8 cellular contexts compared by ENCODE assay signal in the genomic region with DNA sequence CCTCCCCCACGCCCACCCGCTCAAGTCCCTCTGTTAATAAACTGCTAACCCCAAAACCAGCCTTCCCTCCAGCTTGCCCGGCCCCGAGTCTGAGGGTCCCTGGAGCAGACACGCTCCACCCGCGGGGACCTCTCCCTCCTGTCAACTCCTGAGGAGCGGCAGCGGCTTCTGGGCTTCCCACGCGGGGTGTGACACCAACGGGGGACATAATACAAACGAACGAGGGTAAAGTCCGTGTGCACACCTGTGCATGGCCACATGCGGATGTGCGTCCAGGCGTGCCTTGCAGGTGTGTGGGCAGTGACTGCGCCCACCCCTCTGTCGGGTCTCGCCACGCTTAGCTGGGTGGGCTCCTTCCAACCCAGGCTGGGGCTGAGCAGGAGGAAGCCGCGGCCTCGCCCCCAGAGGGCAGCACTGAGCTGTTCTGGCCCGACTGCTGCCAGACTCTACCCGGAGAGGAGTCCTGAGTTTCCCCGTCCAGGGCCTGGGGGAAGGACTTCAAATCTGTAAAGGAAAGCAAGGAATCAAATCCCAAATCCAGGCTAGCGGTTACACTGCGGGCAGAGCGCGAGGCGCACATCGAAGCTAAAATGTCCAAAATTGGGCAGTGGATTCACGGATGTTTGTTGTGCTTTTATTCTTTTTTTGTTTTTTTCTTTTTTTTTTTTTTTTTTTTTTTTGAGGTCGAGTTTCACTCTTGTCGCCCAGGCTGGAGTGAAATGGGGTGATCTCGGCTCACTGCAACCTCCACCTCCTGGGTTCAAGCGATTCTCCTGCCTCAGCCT. TPM values are rescaled to one million over a fixed set of nuclear protein-coding genes. Genes with fewer than 3 reads are reported as not detected.
DNase-seq lines count a peak whose midpoint lies in the region; ATAC-seq and TF ChIP-seq lines count a peak whose summit lies in the region.

No MANE protein-coding gene starts in this region.

- peak; percentile 60 for ATAC-seq in GM19463 (IDR thresholded peaks at IDR 0.05; ENCODE audit: unreplicated experiment)
- peak; percentile 93 to 97 for ATAC-seq in left cardiac atrium

- H3K27ac ChIP-seq in adrenal gland = peak overlapping the region in 1 of 5 donors; percentile 60

- no peak for TF ChIP-seq POLR2A in adrenal gland (IDR thresholded peaks at IDR 0.05)

- intact Hi-C loops in adrenal gland (cut with DNase I) (loop anchor here in 1 of 2 donors (2.0 kb wide), 1 partner anchor 100 kb away; no protein-coding TSS in a partner anchor), left cardiac atrium (cut with DNase I) (loop anchor here (1.0 to 5.0 kb wide), 4 partner anchors 96 to 791 kb away; no protein-coding TSS in a partner anchor)

- H3K4me1 ChIP-seq in adrenal gland (replicated peaks in 1 of 2) = peaks cover 7 to 17% of the 10 kb centered on the region in 2 donors

- H3K27me3 Mint-ChIP-seq in T-helper 1 cell treated with Interleukin-12 subunit alpha and Interleukin-12 subunit beta and Interleukin-4 antibody, amounts not matched to agents 30 μg/mL and 1 μg/mL, for 36 hours (ENCODE audit: low read depth) = peaks cover 5% of the 10 kb centered on the region
- H3K27me3 Mint-ChIP-seq in progenitor cell of endocrine pancreas (no peaks in the 10 kb centered on the region), type B pancreatic cell (no peaks in the 10 kb centered on the region)

- H3K36me3 Mint-ChIP-seq in T-helper 1 cell treated with Interleukin-12 subunit alpha and Interleukin-12 subunit beta and Interleukin-4 antibody, amounts not matched to agents 30 μg/mL and 1 μg/mL, for 36 hours (ENCODE audit: low read depth) = no peaks in the 10 kb centered on the region
- H3K36me3 Mint-ChIP-seq in progenitor cell of endocrine pancreas (ENCODE audit: insufficient read depth) (no peaks in the 10 kb centered on the region), type B pancreatic cell (no peaks in the 10 kb centered on the region)

- no peaks in the 10 kb centered on the region for H3K9me3 Mint-ChIP-seq in T-helper 1 cell treated with Interleukin-12 subunit alpha and Interleukin-12 subunit beta and Interleukin-4 antibody, amounts not matched to agents 30 μg/mL and 1 μg/mL, for 36 hours
- H3K9me3 Mint-ChIP-seq in progenitor cell of endocrine pancreas (ENCODE audit: low read depth) (no peaks in the 10 kb centered on the region), type B pancreatic cell (no peaks in the 10 kb centered on the region)

- peak overlapping the region in 2 of 4 donors; percentile 15 to 49 for H3K4me3 ChIP-seq in adrenal gland

- peak; percentile 91 for DNase-seq in AG08395 (ENCODE audit: low spot score)
- peak; percentile 63 to 83 (median 77) for DNase-seq in NCI-H1417 (lab: John Stamatoyannopoulos, UW)
- peak; percentile 78 to 90 (median 86) for DNase-seq in adrenal gland
- DNase-seq in left cardiac atrium = peak; percentile 87
- DNase-seq in progenitor cell of endocrine pancreas (ENCODE audit: low spot score, unreplicated experiment) = peak; percentile 87
- DNase-seq in type B pancreatic cell (ENCODE audit: extremely low spot score, unreplicated experiment) = peak; percentile 95

- H3K36me3 ChIP-seq in adrenal gland (replicated peaks in 1 of 2) = no peaks in the 10 kb centered on the region

- no peaks in the 10 kb centered on the region for H3K27me3 ChIP-seq in adrenal gland

- peaks cover 8% of the 10 kb centered on the region for H3K4me1 Mint-ChIP-seq in T-helper 1 cell treated with Interleukin-12 subunit alpha and Interleukin-12 subunit beta and Interleukin-4 antibody, amounts not matched to agents 30 μg/mL and 1 μg/mL, for 36 hours (ENCODE audit: low read depth)
- peaks cover 10% of the 10 kb centered on the region for H3K4me1 Mint-ChIP-seq in progenitor cell of endocrine pancreas (ENCODE audit: low read depth)
- peaks cover 22% of the 10 kb centered on the region for H3K4me1 Mint-ChIP-seq in type B pancreatic cell (ENCODE audit: unreplicated experiment)

- 3 to 5% (median 4%) methylated on average over 23 to 39 of the region's 39 CpGs for WGBS in adrenal gland, 4 donors

- H3K4me3 Mint-ChIP-seq in T-helper 1 cell treated with Interleukin-12 subunit alpha and Interleukin-12 subunit beta and Interleukin-4 antibody, amounts not matched to agents 30 μg/mL and 1 μg/mL, for 36 hours = peak overlapping the region; percentile 69
- peak overlapping the region; percentile 53 for H3K4me3 Mint-ChIP-seq in progenitor cell of endocrine pancreas (ENCODE audit: low read depth)
- peak overlapping the region; percentile 87 for H3K4me3 Mint-ChIP-seq in type B pancreatic cell

- TF ChIP-seq CTCF in adrenal gland (IDR thresholded peaks at IDR 0.05) (peak; percentile 82 to 95 (median 90)), progenitor cell of endocrine pancreas (IDR thresholded peaks at IDR 0.05; ENCODE audit: unreplicated experiment) (peak; percentile 91), type B pancreatic cell (conservative IDR thresholded peaks at IDR 0.05) (peak; percentile 90)

- H3K9me3 ChIP-seq in adrenal gland (replicated peaks in 1 of 3) = no peaks in the 10 kb centered on the region

- H3K27ac Mint-ChIP-seq in T-helper 1 cell treated with Interleukin-12 subunit alpha and Interleukin-12 subunit beta and Interleukin-4 antibody, amounts not matched to agents 30 μg/mL and 1 μg/mL, for 36 hours = peak overlapping the region; percentile 79
- peak overlapping the region; percentile 92 for H3K27ac Mint-ChIP-seq in progenitor cell of endocrine pancreas
- peak overlapping the region; percentile 93 for H3K27ac Mint-ChIP-seq in type B pancreatic cell

RNA-seq across cellular contexts. Expression of gene KRT17, which starts 24.2 kb away (rescaled TPM):
- total RNA-seq in adrenal gland (under 1 TPM in 2 of 8 donors, not detected in 6; 0.55 TPM), left cardiac atrium (not detected), progenitor cell of endocrine pancreas (0.22 and 0.46 TPM in 2 replicates), type B pancreatic cell (ENCODE audit: low replicate concordance) (512 and 3,327 TPM in 2 replicates)
- 1 to 10 TPM in 1 of 3 donors, under 1 TPM in 1, not detected in 1; 0.97 to 1.3 TPM for polyA plus RNA-seq in adrenal gland

RNA-seq across cellular contexts. Expression of gene KRT16, which starts 36.0 kb away (rescaled TPM):
- total RNA-seq in adrenal gland (1 to 10 TPM in 2 of 8 donors, under 1 TPM in 5, not detected in 1; 0.18 to 3.0 (median 0.53) TPM), left cardiac atrium (1 to 10 TPM in 1 of 2 donors, under 1 TPM in 1; 0.44 to 1.1 TPM), progenitor cell of endocrine pancreas (not detected in 2 replicates), type B pancreatic cell (ENCODE audit: low replicate concordance) (1.5 and 9.2 TPM in 2 replicates)
- polyA plus RNA-seq in adrenal gland = 1 to 10 TPM in 2 of 3 donors, not detected in 1; 2.6 to 4.5 TPM

RNA-seq across cellular contexts. Expression of gene EIF1, which starts 40.1 kb away (rescaled TPM):
- total RNA-seq in adrenal gland (1,000 to 10,000 TPM in 1 of 8 donors, 100 to 1,000 TPM in 7; 105 to 1,189 (median 484) TPM), left cardiac atrium (1,000 to 10,000 TPM in 1 of 2 donors, 100 to 1,000 TPM in 1; 883 to 1,102 TPM), progenitor cell of endocrine pancreas (622 and 652 TPM in 2 replicates), type B pancreatic cell (ENCODE audit: low replicate concordance) (677 and 972 TPM in 2 replicates)
- polyA plus RNA-seq in adrenal gland = 1,000 to 10,000 TPM in 1 of 3 donors, 100 to 1,000 TPM in 2; 269 to 1,002 (median 614) TPM

Comparison
In these comparisons a context has a peak if more than half of its experiments do, and no peak if none do; other contexts are left out.
1. RNA of gene KRT17, which starts 24.2 kb away (total RNA-seq): 512 to 3,327 TPM in type B pancreatic cell; 0.22 to 0.46 TPM in progenitor cell of endocrine pancreas, not detected in left cardiac atrium and 0.55 TPM in adrenal gland; every median in the first group is over 100 times any median in the second.
2. Peak in every context shown above with its lines, with median percentiles within 50 percentile points of each other: DNase-seq, H3K27ac Mint-ChIP-seq, H3K4me3 Mint-ChIP-seq and CTCF ChIP-seq.